ENCODE assay signal across 24 cellular contexts in genomic region chr4:141448490-141448889, GRCh38.
DNase-seq lines count a peak whose midpoint lies in the region; ATAC-seq, FAIRE-seq and TF ChIP-seq lines count a peak whose summit lies in the region.
"Had no signal": no experiment of that assay in that cellular context is flagged by ENCODE, and none has a peak within 500 bp of the region (broad histone marks: within the 10 kb centered on the region; RNA-seq: fewer than 3 reads in every experiment).

No MANE protein-coding gene starts in this region.

- POLR2A ChIA-PET in PC-3 (lab: Charles Lee; ENCODE audit: unreplicated experiment): no interaction called here

- no peaks in the 10 kb centered on the region for H3K4me1 ChIP-seq in PC-3 (ENCODE audit: insufficient read depth, low read length)
- H3K4me1 ChIP-seq: A549, BE2C had no signal

- no peaks in the 10 kb centered on the region for H3K27me3 ChIP-seq in PC-3 (ENCODE audit: low read length)
- H3K27me3 ChIP-seq: BE2C; BLaER1 treated with 17β-estradiol and CSF1 and Interleukin-3, amounts not matched to agents 10 nM and 100 nM had no signal

- H3K9me2 ChIP-seq in PC-3 (replicated peaks; ENCODE audit: low read length): peaks cover 4% of the 10 kb centered on the region; the same call in 1 of the 2 replicates

- peak; percentile 80 for ATAC-seq in PC-3
- ATAC-seq in HG02588 (IDR thresholded peaks at IDR 0.05; ENCODE audit: unreplicated experiment): no peak
- ATAC-seq in HG03571 (IDR thresholded peaks at IDR 0.05; ENCODE audit: unreplicated experiment): no peak
- ATAC-seq: A549, HCT116 had no signal

- H3K27ac ChIP-seq in PC-3 (ENCODE audit: low read length): no peak overlapping the region
- H3K27ac ChIP-seq: 22Rv1; A549; BLaER1 treated with 17β-estradiol and CSF1 and Interleukin-3, amounts not matched to agents 10 nM and 100 nM had no signal

- H3F3A ChIP-seq in PC-3 (ENCODE audit: low read length, unreplicated experiment): no peaks in the 10 kb centered on the region

- H4K20me1 ChIP-seq in PC-3 (ENCODE audit: low read length): no peaks in the 10 kb centered on the region
- H4K20me1 ChIP-seq: BLaER1 treated with 17β-estradiol and CSF1 and Interleukin-3, amounts not matched to agents 10 nM and 100 nM had no signal

- no peaks in the 10 kb centered on the region for H3K36me3 ChIP-seq in PC-3 (ENCODE audit: low read depth, low read length)
- H3K36me3 ChIP-seq: BE2C; BLaER1 treated with 17β-estradiol and CSF1 and Interleukin-3, amounts not matched to agents 10 nM and 100 nM had no signal

- no peak overlapping the region for H3K4me3 ChIP-seq in PC-3 (ENCODE audit: low read length)
- H3K4me3 ChIP-seq: A549; BLaER1 treated with 17β-estradiol and CSF1 and Interleukin-3, amounts not matched to agents 10 nM and 100 nM had no signal

- CTCF ChIA-PET in PC-3 (lab: Charles Lee): no interaction called here

- DNase-seq in PC-3: peak; percentile 30
- peak; percentile 33 for DNase-seq in fibroblast of peridontal ligament (ENCODE audit: extremely low read depth)
- no peak for DNase-seq in NCI-H2029 (lab: John Stamatoyannopoulos, UW)
- DNase-seq: ACHN; AML-193; BE2C; CD4-positive, alpha-beta T cell; CD8-positive, alpha-beta memory T cell; DMS 273 treated with DMSO at 0.1 percent for 48 hours; DMS79; EL; GF-D8; GOT3; H7 had no signal

- peak; percentile 51 for FAIRE-seq in A204.1 (lab: Jason Lieb, UNC)
- FAIRE-seq: A549, D721Med, GM12891, GM18507 had no signal

- TF ChIP-seq CTCF in PC-3 (conservative IDR thresholded peaks at IDR 0.05; ENCODE audit: low read depth, low read length): no peak

- H3K4me2 ChIP-seq in PC-3 (ENCODE audit: low read length): no peak overlapping the region
- H3K4me2 ChIP-seq: A549; BLaER1 treated with 17β-estradiol and CSF1 and Interleukin-3, amounts not matched to agents 10 nM and 100 nM had no signal

- intact Hi-C loops in PC-3 (cut with micrococcal nuclease): loop anchor here (5.0 kb wide), 1 partner anchor 194 kb away; no protein-coding TSS in a partner anchor

- no TSS peak for BruUV-seq in PC-3 (replicated peaks; lab: Mats Ljungman, UMichigan)

- no peak overlapping the region for H3K9ac ChIP-seq in PC-3 (ENCODE audit: low read length)
- H3K9ac ChIP-seq: BLaER1 treated with 17β-estradiol and CSF1 and Interleukin-3, amounts not matched to agents 10 nM and 100 nM had no signal

- H2AFZ ChIP-seq in PC-3 (ENCODE audit: low read length): no peak overlapping the region

- H3K9me3 ChIP-seq in PC-3 (ENCODE audit: low read length): no peaks in the 10 kb centered on the region
- H3K9me3 ChIP-seq: A549; BE2C; BLaER1 treated with 17β-estradiol and CSF1 and Interleukin-3, amounts not matched to agents 10 nM and 100 nM had no signal

- no peaks in the 10 kb centered on the region for H3K79me2 ChIP-seq in PC-3 (ENCODE audit: low read length)
